ENCODE assay signal across 1 cellular context in the genomic region with DNA sequence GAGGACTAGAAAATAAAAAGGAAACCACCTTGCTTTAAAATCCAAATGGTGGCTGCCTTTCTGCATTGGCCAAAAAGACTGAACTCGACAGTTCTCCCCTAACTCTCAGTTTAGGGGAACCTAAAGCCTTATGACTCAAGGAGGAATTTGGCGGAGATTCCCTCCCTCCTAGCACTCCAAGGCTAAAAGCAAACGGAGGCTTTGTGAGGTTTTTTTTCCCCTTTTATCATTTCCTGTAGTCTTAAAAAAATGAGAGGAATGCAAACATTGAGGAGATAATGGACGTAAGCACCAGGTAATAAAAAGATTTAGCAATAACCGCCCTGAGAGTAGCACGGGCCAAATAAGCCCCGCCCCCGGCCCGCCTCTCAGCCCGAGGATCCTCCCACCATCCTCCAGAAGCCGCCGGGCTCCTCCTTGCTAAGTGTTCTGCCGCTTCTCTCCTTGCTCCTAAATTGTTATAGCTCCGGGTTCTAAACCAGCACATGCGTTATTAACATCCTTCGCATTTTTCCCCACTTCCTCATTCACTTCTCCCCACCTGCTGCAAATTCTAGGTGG.
TF ChIP-seq lines count a peak whose summit lies in the region.

No MANE protein-coding gene starts in this region.

TF ChIP-seq in IMR-90, 13 proteins besides CTCF, POLR2A, EP300 and RAD21:
- TF ChIP-seq MXI1 (IDR thresholded peaks at IDR 0.05; ENCODE audit: borderline replicate concordance, low read depth, low read length) = no peak
- TF ChIP-seq FOS (IDR thresholded peaks at IDR 0.05; ENCODE audit: low read depth, low read length) = 0 out of 2 replicates have a peak, but pooled peaks have one; percentile 33
- TF ChIP-seq RCOR1 (IDR thresholded peaks at IDR 0.05; ENCODE audit: insufficient replicate concordance, low read length) = peak; percentile 21
- TF ChIP-seq CEBPB (IDR thresholded peaks at IDR 0.05; ENCODE audit: low read depth, low read length) = peak; percentile 90
- TF ChIP-seq MAZ (IDR thresholded peaks at IDR 0.05; ENCODE audit: borderline replicate concordance, low read depth, low read length) = no peak
- peak; percentile 76 for TF ChIP-seq BHLHE40 (IDR thresholded peaks at IDR 0.05; ENCODE audit: low read depth, low read length)
